Comparison of ENCODE assay signal across 16 cellular contexts in genomic region chr1:205706601-205707502, GRCh38. TPM values are rescaled to one million over a fixed set of nuclear protein-coding genes. Genes with fewer than 3 reads are reported as not detected.
DNase-seq lines count a peak whose midpoint lies in the region; ATAC-seq and TF ChIP-seq lines count a peak whose summit lies in the region.
"Had no signal": no experiment of that assay in that cellular context is flagged by ENCODE, and none has a peak within 500 bp of the region (broad histone marks: within the 10 kb centered on the region; RNA-seq: fewer than 3 reads in every experiment).

No MANE protein-coding gene starts in this region.

- H3K4me1 Mint-ChIP-seq in endodermal cell, result peaks cover 39% of the 10 kb centered on the region

- H3K9me3 ChIP-seq in endodermal cell (ENCODE audit: control insufficient read depth, low read length) (no peaks in the 10 kb centered on the region), esophagus squamous epithelium (no peaks in the 10 kb centered on the region)
- H3K9me3 ChIP-seq: HAP-1, neutrophil, upper lobe of left lung had no signal

- H3K4me1 ChIP-seq in endodermal cell (ENCODE audit: control insufficient read depth, insufficient read depth, low read length) (peaks cover 22% of the 10 kb centered on the region), esophagus squamous epithelium (peaks cover 0 to 14% (median 3%) of the 10 kb centered on the region in 3 donors)
- H3K4me1 ChIP-seq: upper lobe of left lung had no signal

- H3K27ac ChIP-seq in endodermal cell (ENCODE audit: low read depth, low read length) (peak overlapping the region; percentile 18), esophagus squamous epithelium (peak overlapping the region in 2 of 4 donors; percentile 1 to 14)
- H3K27ac ChIP-seq: neutrophil, upper lobe of left lung had no signal

- no peak for TF ChIP-seq CTCF in endodermal cell (conservative IDR thresholded peaks at IDR 0.05)
- no peak for TF ChIP-seq CTCF in omental fat pad (IDR thresholded peaks at IDR 0.05)
- no peak for TF ChIP-seq CTCF in esophagus squamous epithelium (IDR thresholded peaks at IDR 0.05)

- H3K9ac ChIP-seq in endodermal cell (ENCODE audit: extremely low read depth, low read length, poor library complexity, severe bottlenecking), result peak overlapping the region; percentile 18

- no peak overlapping the region for H3K4me3 Mint-ChIP-seq in endodermal cell
- H3K4me3 Mint-ChIP-seq: CD8-positive, alpha-beta T cell; T-helper 2 cell treated with Interferon-gamma antibody and Interleukin-4, amounts not matched to agents 5 μg/mL and 100 μg/mL, for 36 hours had no signal

- H3K36me3 ChIP-seq in endodermal cell (ENCODE audit: control insufficient read depth, insufficient read depth, low read length) (peaks cover 57% of the 10 kb centered on the region), esophagus squamous epithelium (peaks cover 0 to 22% (median 0%) of the 10 kb centered on the region in 3 donors)
- H3K36me3 ChIP-seq: neutrophil had no signal

- intact Hi-C loops in esophagus squamous epithelium (cut with DNase I), result no loop called here

- peak; percentile 37 for DNase-seq in SKM-1 treated with dmso at 0.1 percent for 144 hours (lab: John Stamatoyannopoulos, UW; ENCODE audit: unreplicated experiment)
- no peak for DNase-seq in SKM-1 (lab: John Stamatoyannopoulos, UW; ENCODE audit: unreplicated experiment)
- peak; percentile 76 to 91 for DNase-seq in NOMO-1 (lab: John Stamatoyannopoulos, UW; ENCODE audit: unreplicated experiment in 2 of 2)
- DNase-seq in endodermal cell, result no peak
- no peak for DNase-seq in omental fat pad (ENCODE audit: low spot score)
- no peak for DNase-seq in esophagus squamous epithelium (lab: John Stamatoyannopoulos, UW)
- DNase-seq: amygdala; CD8-positive, alpha-beta T cell; NCI-H2029 treated with DMSO at 0.1 percent for 48 hours; NCI-H774; upper lobe of left lung had no signal

- H3K27me3 ChIP-seq in endodermal cell (ENCODE audit: control insufficient read depth, insufficient read depth, low read length, poor library complexity, severe bottlenecking), result no peaks in the 10 kb centered on the region
- H3K27me3 ChIP-seq in esophagus squamous epithelium, result no peaks in the 10 kb centered on the region
- H3K27me3 ChIP-seq: neutrophil, upper lobe of left lung had no signal

- peak overlapping the region; percentile 77 for H3K27ac Mint-ChIP-seq in endodermal cell
- H3K27ac Mint-ChIP-seq: CD8-positive, alpha-beta T cell; T-helper 2 cell treated with Interferon-gamma antibody and Interleukin-4, amounts not matched to agents 5 μg/mL and 100 μg/mL, for 36 hours had no signal

- peaks cover 18% of the 10 kb centered on the region for H3K36me3 Mint-ChIP-seq in endodermal cell (ENCODE audit: low read depth)

- ATAC-seq in omental fat pad (ENCODE audit: low FRiP score) (peak; percentile 77), GM19035 (IDR thresholded peaks at IDR 0.05; ENCODE audit: unreplicated experiment) (no peak), GM21381 (IDR thresholded peaks at IDR 0.05; ENCODE audit: unreplicated experiment) (no peak)
- ATAC-seq: CD8-positive, alpha-beta T cell had no signal

- H3K4me3 ChIP-seq in endodermal cell (ENCODE audit: low read length) (no peak overlapping the region), esophagus squamous epithelium (no peak overlapping the region)
- H3K4me3 ChIP-seq: HAP-1, upper lobe of left lung had no signal

- 86 to 87% methylated on average over 2 to 6 of the region's 6 CpGs for WGBS in endodermal cell (ENCODE audit: insufficient coverage in 1 of 2, insufficient read length in 1 of 2), 2 experiments
- WGBS in esophagus squamous epithelium, 2 donors, result 77 to 86% methylated on average over 6 of the region's 6 CpGs

- no peaks in the 10 kb centered on the region for H3K9me3 Mint-ChIP-seq in endodermal cell
- H3K9me3 Mint-ChIP-seq: CD8-positive, alpha-beta T cell; T-helper 2 cell treated with Interferon-gamma antibody and Interleukin-4, amounts not matched to agents 5 μg/mL and 100 μg/mL, for 36 hours had no signal

- no peaks in the 10 kb centered on the region for H3K27me3 Mint-ChIP-seq in endodermal cell (ENCODE audit: insufficient read depth)

- no peak for TF ChIP-seq POLR2A in esophagus squamous epithelium (IDR thresholded peaks at IDR 0.05)

RNA-seq across cellular contexts. Expression of gene SLC45A3, which starts 26.5 kb away (rescaled TPM):
- 10 to 100 TPM in 1 of 2 donors, 1 to 10 TPM in 1; 7.9 to 10.2 TPM for total RNA-seq in endodermal cell
- 22.4 TPM for polyA plus RNA-seq in endodermal cell (2013, experiment 1 of 2)
- polyA plus RNA-seq in endodermal cell (2013, experiment 2 of 2), result 17.5 TPM
- total RNA-seq in omental fat pad, result 1 to 10 TPM; 1.6 to 2.4 (median 2.1) TPM
- total RNA-seq in esophagus squamous epithelium, result 1 to 10 TPM; 1.2 to 3.1 (median 1.4) TPM

RNA-seq across cellular contexts. Expression of gene NUCKS1, which starts 43.1 kb away (rescaled TPM):
- total RNA-seq in endodermal cell (100 to 1,000 TPM; 380 to 532 TPM), omental fat pad (10 to 100 TPM; 54.8 to 84.8 (median 71.2) TPM), esophagus squamous epithelium (10 to 100 TPM; 32.4 to 73.4 (median 60.9) TPM)
- 267 TPM for polyA plus RNA-seq in endodermal cell (2013, experiment 1 of 2)
- 284 TPM for polyA plus RNA-seq in endodermal cell (2013, experiment 2 of 2)

Comparison
In these comparisons a context has a peak if more than half of its experiments do, and no peak if none do; other contexts are left out.
1. DNase-seq: peak in SKM-1 treated with dmso at 0.1 percent for 144 hours (single experiment) and NOMO-1 (2 of 2); none in SKM-1 (single experiment), endodermal cell (single experiment), omental fat pad (single experiment) and esophagus squamous epithelium (single experiment).
2. RNA of gene NUCKS1, which starts 43.1 kb away (total RNA-seq): 380 to 532 TPM in endodermal cell; 54.8 to 84.8 TPM in omental fat pad and 32.4 to 73.4 TPM in esophagus squamous epithelium; every median in the first group is over 4 times any median in the second.